In genomic region chr1:162854245-162854860, GRCh38 we compare ENCODE assay signal across 8 cellular contexts. TPM values are rescaled to one million over a fixed set of nuclear protein-coding genes. Genes with fewer than 3 reads are reported as not detected.
DNase-seq lines count a peak whose midpoint lies in the region; ATAC-seq and TF ChIP-seq lines count a peak whose summit lies in the region.

No MANE protein-coding gene starts in this region.

- H3K4me3 Mint-ChIP-seq in activated CD8-positive, alpha-beta T cell treated with anti-CD3 and anti-CD28 coated beads, Interleukin-2, amount 10 ng/mL, durations not matched to agents 7 days and 5 days: no peak overlapping the region
- H3K4me3 Mint-ChIP-seq in neural crest cell: no peak overlapping the region

- no peaks in the 10 kb centered on the region for H3K9me3 ChIP-seq in transverse colon

- POLR2A ChIA-PET in activated CD8-positive, alpha-beta T cell treated with anti-CD3 and anti-CD28 coated beads, Interleukin-2, amount 10 ng/mL, durations not matched to agents 7 days and 5 days (lab: Charles Lee): no interaction called here

- no peak for TF ChIP-seq POLR2A in transverse colon (IDR thresholded peaks at IDR 0.05)

- no peaks in the 10 kb centered on the region for H3K4me1 ChIP-seq in transverse colon

- in situ Hi-C loops in transverse colon (cut with MboI; ENCODE audit: low pct_ligation_motif_present in 1 of 4, low pct_unique_long_range_greater_than_20kb in 1 of 4, low sequenced_read_pairs in 3 of 4): loop anchor here (10.0 to 25.0 kb wide), 4 partner anchors 320 to 458 kb away; partner anchors contain the start of gene NUF2 (in 2 of the 4)

- H3K4me1 Mint-ChIP-seq in activated CD8-positive, alpha-beta T cell treated with anti-CD3 and anti-CD28 coated beads, Interleukin-2, amount 10 ng/mL, durations not matched to agents 7 days and 5 days (ENCODE audit: low read depth): no peaks in the 10 kb centered on the region
- H3K4me1 Mint-ChIP-seq in neural crest cell: no peaks in the 10 kb centered on the region

- H3K27ac ChIP-seq in transverse colon: no peak overlapping the region

- H3K4me3 ChIP-seq in transverse colon: no peak overlapping the region

- WGBS in transverse colon (ENCODE audit: low coverage in 1 of 2), 2 donors: 27 to 35% methylated on average over 4 of the region's 4 CpGs

- TF ChIP-seq CTCF in neural crest cell (conservative IDR thresholded peaks at IDR 0.05): peak; percentile 85
- TF ChIP-seq CTCF in transverse colon (IDR thresholded peaks at IDR 0.05): peak; percentile 51 to 76 (median 63)

- CTCF ChIA-PET in activated CD8-positive, alpha-beta T cell treated with anti-CD3 and anti-CD28 coated beads, Interleukin-2, amount 10 ng/mL, durations not matched to agents 7 days and 5 days (lab: Charles Lee): interaction anchor here (0.7 to 2.6 kb wide), 17 partner anchors 9 to 467 kb away, joined by 3 to 52 read pairs (median 4); partner anchors contain the start of genes NUF2 and RGS5

- DNase-seq in CMK (ENCODE audit: low read depth): peak; percentile 46
- DNase-seq in HPDE6-E6E7 (ENCODE audit: extremely low spot score): peak; percentile 49
- DNase-seq in NCI-H82 (lab: John Stamatoyannopoulos, UW): peak; percentile 90
- peak; percentile 68 for DNase-seq in activated CD8-positive, alpha-beta T cell treated with anti-CD3 and anti-CD28 coated beads, Interleukin-2, amount 10 ng/mL, durations not matched to agents 7 days and 5 days
- peak; percentile 75 for DNase-seq in fibroblast of gingiva (ENCODE audit: low read depth)
- DNase-seq in neural crest cell (ENCODE audit: low read depth, low spot score): peak; percentile 58
- peak; percentile 63 for DNase-seq in transverse colon

- no peaks in the 10 kb centered on the region for H3K27me3 ChIP-seq in transverse colon

- H3K36me3 Mint-ChIP-seq in activated CD8-positive, alpha-beta T cell treated with anti-CD3 and anti-CD28 coated beads, Interleukin-2, amount 10 ng/mL, durations not matched to agents 7 days and 5 days (ENCODE audit: low read depth): no peaks in the 10 kb centered on the region
- no peaks in the 10 kb centered on the region for H3K36me3 Mint-ChIP-seq in neural crest cell (ENCODE audit: low read depth)

- no peaks in the 10 kb centered on the region for H3K9me3 Mint-ChIP-seq in activated CD8-positive, alpha-beta T cell treated with anti-CD3 and anti-CD28 coated beads, Interleukin-2, amount 10 ng/mL, durations not matched to agents 7 days and 5 days (ENCODE audit: insufficient read depth)
- H3K9me3 Mint-ChIP-seq in neural crest cell: no peaks in the 10 kb centered on the region

- ATAC-seq in GM19395 (IDR thresholded peaks at IDR 0.05; ENCODE audit: unreplicated experiment): peak; percentile 78
- ATAC-seq in activated CD8-positive, alpha-beta T cell treated with anti-CD3 and anti-CD28 coated beads, Interleukin-2, amount 10 ng/mL, durations not matched to agents 7 days and 5 days: peak; percentile 53

- intact Hi-C loops in transverse colon (cut with DNase I; ENCODE audit: low total_unique reads): no loop called here

- no peak overlapping the region for H3K27ac Mint-ChIP-seq in activated CD8-positive, alpha-beta T cell treated with anti-CD3 and anti-CD28 coated beads, Interleukin-2, amount 10 ng/mL, durations not matched to agents 7 days and 5 days
- no peak overlapping the region for H3K27ac Mint-ChIP-seq in neural crest cell (ENCODE audit: unreplicated experiment)

- H3K27me3 Mint-ChIP-seq in activated CD8-positive, alpha-beta T cell treated with anti-CD3 and anti-CD28 coated beads, Interleukin-2, amount 10 ng/mL, durations not matched to agents 7 days and 5 days (ENCODE audit: low read depth): peaks cover 7% of the 10 kb centered on the region
- no peaks in the 10 kb centered on the region for H3K27me3 Mint-ChIP-seq in neural crest cell (ENCODE audit: low read depth)

- H3K36me3 ChIP-seq in transverse colon: no peaks in the 10 kb centered on the region

- TF ChIP-seq EP300 in transverse colon (IDR thresholded peaks at IDR 0.05; ENCODE audit: low read depth): no peak

RNA-seq across cellular contexts. Expression of gene CCDC190, which starts 6.6 kb away (rescaled TPM):
- total RNA-seq in activated CD8-positive, alpha-beta T cell treated with anti-CD3 and anti-CD28 coated beads, Interleukin-2, amount 10 ng/mL, durations not matched to agents 7 days and 5 days: not detected
- total RNA-seq in neural crest cell (not detected in 2 replicates), transverse colon (not detected)
